Comparison of ENCODE assay signal across 10 cellular contexts in genomic region chr5:147234098-147234824, GRCh38. TPM values are rescaled to one million over a fixed set of nuclear protein-coding genes. Genes with fewer than 3 reads are reported as not detected.
A peak's percentile ranks its signal among the peaks of the same experiment; 100 is the strongest.
DNase-seq lines count a peak whose midpoint lies in the region; FAIRE-seq and TF ChIP-seq lines count a peak whose summit lies in the region.
"Had no signal": no experiment of that assay in that cellular context is flagged by ENCODE, and none has a peak within 500 bp of the region (broad histone marks: within the 10 kb centered on the region; RNA-seq: fewer than 3 reads in every experiment).

No MANE protein-coding gene starts in this region.

- peak overlapping the region; percentile 86 for H2AFZ ChIP-seq in smooth muscle cell (ENCODE audit: low read depth)

- FAIRE-seq in kidney (lab: Jason Lieb, UNC), result no peak

- no peak overlapping the region for H3K27ac ChIP-seq in HUES6 (ENCODE audit: low read depth, low read length)
- no peak overlapping the region for H3K27ac ChIP-seq in kidney (ENCODE audit: low read depth in 2 of 2, low read length in 2 of 2)
- H3K27ac ChIP-seq in smooth muscle cell (ENCODE audit: low read depth), result no peak overlapping the region

- H3K36me3 ChIP-seq in HUES6 (ENCODE audit: control insufficient read depth, insufficient read depth, low read length), result no peaks in the 10 kb centered on the region
- H3K36me3 ChIP-seq in kidney (ENCODE audit: control insufficient read depth in 1 of 2, insufficient read depth in 2 of 2, low read length in 2 of 2), result no peaks in the 10 kb centered on the region
- H3K36me3 ChIP-seq in smooth muscle cell (ENCODE audit: low read depth), result no peaks in the 10 kb centered on the region

- H3K4me1 Mint-ChIP-seq in brain, result peaks cover 29% of the 10 kb centered on the region

- TF ChIP-seq CTCF in brain (conservative IDR thresholded peaks at IDR 0.05), result no peak
- TF ChIP-seq CTCF in kidney (IDR thresholded peaks at IDR 0.05; ENCODE audit: borderline replicate concordance, extremely low read depth, insufficient read depth), result no peak
- TF ChIP-seq CTCF in smooth muscle cell (IDR thresholded peaks at IDR 0.05; ENCODE audit: borderline replicate concordance, insufficient read depth, poor library complexity, severe bottlenecking), result no peak

- H3K9ac ChIP-seq in HUES6 (ENCODE audit: low read length) (no peak overlapping the region), kidney (ENCODE audit: low read length in 2 of 2) (peak overlapping the region; percentile 28 to 40), smooth muscle cell (ENCODE audit: low read depth) (no peak overlapping the region)

- H3F3A ChIP-seq in smooth muscle cell (ENCODE audit: low read depth), result no peaks in the 10 kb centered on the region

- peak overlapping the region; percentile 89 to 95 (median 91) for H3K4me3 Mint-ChIP-seq in brain
- H3K4me3 Mint-ChIP-seq: T-helper 1 cell treated with Interleukin-12 subunit alpha and Interleukin-12 subunit beta and Interleukin-4 antibody, amounts not matched to agents 30 μg/mL and 1 μg/mL, for 36 hours had no signal

- H3K4me1 ChIP-seq in HUES6 (ENCODE audit: control insufficient read depth, insufficient read depth, low read length) (peaks cover 3% of the 10 kb centered on the region; the same call in 1 of the 2 replicates), kidney (ENCODE audit: control insufficient read depth in 1 of 2, insufficient read depth in 1 of 2, low read depth in 1 of 2, low read length in 2 of 2) (peaks cover 2 to 5% of the 10 kb centered on the region in 2 donors), smooth muscle cell (ENCODE audit: low read depth) (no peaks in the 10 kb centered on the region)

- H3K79me2 ChIP-seq in smooth muscle cell (ENCODE audit: low read depth), result no peaks in the 10 kb centered on the region

- H4K20me1 ChIP-seq in smooth muscle cell (ENCODE audit: low read depth), result no peaks in the 10 kb centered on the region

- H3K27me3 Mint-ChIP-seq in brain, result peaks cover 63% of the 10 kb centered on the region

- H3K4me3 ChIP-seq in HUES6 (ENCODE audit: low read depth, low read length) (peak overlapping the region; percentile 59), kidney (ENCODE audit: low read length in 2 of 2) (peak overlapping the region; percentile 54 to 64), smooth muscle cell (peak overlapping the region; percentile 65)

- peaks cover 2% of the 10 kb centered on the region for H3K36me3 Mint-ChIP-seq in brain

- H3K9me3 Mint-ChIP-seq in brain, result peaks cover 12 to 23% (median 14%) of the 10 kb centered on the region in 5 experiments
- H3K9me3 Mint-ChIP-seq: T-helper 1 cell treated with Interleukin-12 subunit alpha and Interleukin-12 subunit beta and Interleukin-4 antibody, amounts not matched to agents 30 μg/mL and 1 μg/mL, for 36 hours had no signal

- H3K4me2 ChIP-seq in smooth muscle cell, result peak overlapping the region; percentile 93

- H3K27ac Mint-ChIP-seq in brain, result peak overlapping the region in 3 of 5 experiments; percentile 34 to 53 (median 36)
- H3K27ac Mint-ChIP-seq: T-helper 1 cell treated with Interleukin-12 subunit alpha and Interleukin-12 subunit beta and Interleukin-4 antibody, amounts not matched to agents 30 μg/mL and 1 μg/mL, for 36 hours had no signal

- no peaks in the 10 kb centered on the region for H3K9me3 ChIP-seq in HUES6 (ENCODE audit: control insufficient read depth, insufficient read depth, low read depth, low read length)
- H3K9me3 ChIP-seq in kidney (ENCODE audit: control insufficient read depth in 1 of 2, low read length in 2 of 2), result peaks cover 0 to 5% of the 10 kb centered on the region in 2 donors
- no peaks in the 10 kb centered on the region for H3K9me3 ChIP-seq in smooth muscle cell (replicated peaks; ENCODE audit: low read depth)

- H3K27me3 ChIP-seq in HUES6 (ENCODE audit: control insufficient read depth, insufficient read depth, low read length) (peaks cover 54% of the 10 kb centered on the region), smooth muscle cell (ENCODE audit: low read depth) (peaks cover 66% of the 10 kb centered on the region)

- intact Hi-C loops in kidney (cut with DNase I) (no loop called here), posterior vena cava (cut with DNase I) (no loop called here)

- WGBS in smooth muscle cell (ENCODE audit: low lambda C conversion rate), result 17% methylated on average over 27 of the region's 37 CpGs

- DNase-seq in kidney (no peak), smooth muscle cell (lab: John Stamatoyannopoulos, UW; ENCODE audit: unreplicated experiment) (no peak), posterior vena cava (ENCODE audit: low spot score) (no peak)
- DNase-seq in activated naive CD4-positive, alpha-beta T cell (lab: John Stamatoyannopoulos, UW), result no peak
- no peak for DNase-seq in activated naive CD4-positive, alpha-beta T cell treated with anti-CD3 and anti-CD28 coated beads, Interleukin-2, amount 50 U/mL, for 16 hours
- no peak for DNase-seq in stimulated activated CD4-positive, alpha-beta T cell treated with anti-CD3 and anti-CD28 coated beads, Interleukin-4, amount 100 ng/mL, for 1 hour
- DNase-seq: effector memory CD4-positive, alpha-beta T cell had no signal

RNA-seq across cellular contexts. Expression of gene STK32A, which starts 0.6 kb away (rescaled TPM):
- polyA plus RNA-seq in brain (ENCODE audit: insufficient read depth, low read depth, low replicate concordance) (25.9 TPM), kidney (ENCODE audit: insufficient read depth, low read depth, low replicate concordance) (7.8 TPM), smooth muscle cell (0.21 and 0.87 TPM in 2 replicates)
- total RNA-seq in kidney (8.6 TPM), smooth muscle cell (1.1 and 2.4 TPM in 2 replicates), posterior vena cava (1 to 10 TPM in 1 of 2 donors, under 1 TPM in 1; 0.95 to 8.7 TPM)

Comparison
In these comparisons a context has a peak if more than half of its experiments do, and no peak if none do; other contexts are left out.
1. H3K9ac ChIP-seq: peak in kidney (2 of 2); none in HUES6 (single experiment) and smooth muscle cell (single experiment).
2. Peak in every context shown above with its lines, with median percentiles within 50 percentile points of each other: H3K4me3 ChIP-seq.